ENCODE assay signal across 14 cellular contexts in genomic region chr7:117375380-117375779, GRCh38. TPM values are rescaled to one million over a fixed set of nuclear protein-coding genes. Genes with fewer than 3 reads are reported as not detected.
DNase-seq lines count a peak whose midpoint lies in the region; ATAC-seq and FAIRE-seq lines count a peak whose summit lies in the region.
"Had no signal": no experiment of that assay in that cellular context is flagged by ENCODE, and none has a peak within 500 bp of the region (broad histone marks: within the 10 kb centered on the region; RNA-seq: fewer than 3 reads in every experiment).

No MANE protein-coding gene starts in this region.

- DNase-seq in GM23248 (peak; percentile 20), RKO (ENCODE audit: low spot score) (peak; percentile 31), renal cortical epithelial cell (ENCODE audit: low read depth) (peak; percentile 8), HCEC 1CT (no peak), midbrain (lab: John Stamatoyannopoulos, UW) (no peak)
- DNase-seq: activated CD8-positive, alpha-beta T cell treated with anti-CD3 and anti-CD28 coated beads, Interleukin-2, amount 10 ng/mL, durations not matched to agents 7 days and 5 days; activated gamma-delta T cell; NCI-H146; NCI-H446 treated with DMSO at 0.1 percent for 48 hours; stimulated activated CD4-positive, alpha-beta T cell treated with anti-CD3 and anti-CD28 coated beads, Interleukin-12 subunit alpha, Interleukin-12 subunit beta, amount 100 ng/mL, for 4 hours had no signal

- no peaks in the 10 kb centered on the region for H4K20me1 ChIP-seq in GM23248 (ENCODE audit: insufficient read depth)

- H3K4me2 ChIP-seq in GM23248 (ENCODE audit: unreplicated experiment), result no peak overlapping the region

- no peak overlapping the region for H3K9ac ChIP-seq in GM23248

- in situ Hi-C loops in GM23248 (cut with MboI), result no loop called here

- no peak for ATAC-seq in HG02610 (IDR thresholded peaks at IDR 0.05; ENCODE audit: unreplicated experiment)
- ATAC-seq: activated CD8-positive, alpha-beta T cell treated with anti-CD3 and anti-CD28 coated beads, Interleukin-2, amount 10 ng/mL, durations not matched to agents 7 days and 5 days had no signal

- H3F3A ChIP-seq in GM23248 (ENCODE audit: insufficient read depth), result no peaks in the 10 kb centered on the region

- no peak overlapping the region for H3K4me3 ChIP-seq in GM23248
- H3K4me3 ChIP-seq: suprapubic skin had no signal

- H2AFZ ChIP-seq in GM23248, result no peak overlapping the region

- 58% methylated on average over 2 of the region's 2 CpGs for WGBS in GM23248 (ENCODE audit: low coverage in 1 of 2, low lambda C conversion rate in 2 of 2, missing lambda C conversion rate in 2 of 2), 2 experiments

- no peaks in the 10 kb centered on the region for H3K27me3 ChIP-seq in GM23248 (replicated peaks; ENCODE audit: insufficient read depth)
- H3K27me3 ChIP-seq: neutrophil, suprapubic skin had no signal

- no peaks in the 10 kb centered on the region for H3K9me3 ChIP-seq in GM23248 (ENCODE audit: low read depth)
- H3K9me3 ChIP-seq: neutrophil, suprapubic skin had no signal

- H3K9me2 ChIP-seq in GM23248 (ENCODE audit: insufficient read depth), result no peaks in the 10 kb centered on the region

- no peaks in the 10 kb centered on the region for H3K4me1 ChIP-seq in GM23248 (ENCODE audit: insufficient read depth)
- H3K4me1 ChIP-seq: suprapubic skin had no signal

- H3K27ac ChIP-seq in GM23248, result no peak overlapping the region
- H3K27ac ChIP-seq: neutrophil, suprapubic skin had no signal

- no peaks in the 10 kb centered on the region for H3K36me3 ChIP-seq in GM23248 (ENCODE audit: low read depth)
- H3K36me3 ChIP-seq: neutrophil, suprapubic skin had no signal

- FAIRE-seq in endometrium (lab: Jason Lieb, UNC), result peak; percentile 64

- no peaks in the 10 kb centered on the region for H3K79me2 ChIP-seq in GM23248 (ENCODE audit: insufficient read depth)

RNA-seq across cellular contexts. Expression of gene ASZ1, which starts 51.9 kb away (rescaled TPM):
- total RNA-seq in GM23248 (2014; rRNA removed; shearing (Covaris generic)), result not detected in 2 replicates
- polyA plus RNA-seq in GM23248 (2016; fragmentation: Nextera tagmentation; extraction: Ambion mirVana), result not detected in 2 replicates
- not detected in 2 replicates for total RNA-seq in renal cortical epithelial cell
- total RNA-seq: activated CD8-positive, alpha-beta T cell treated with anti-CD3 and anti-CD28 coated beads, Interleukin-2, amount 10 ng/mL, durations not matched to agents 7 days and 5 days; suprapubic skin had no signal

RNA-seq across cellular contexts. Expression of gene WNT2, which starts 52.5 kb away (rescaled TPM):
- 1.3 and 11.4 TPM in 2 replicates for total RNA-seq in GM23248 (2014; rRNA removed; shearing (Covaris generic))
- polyA plus RNA-seq in GM23248 (2016; fragmentation: Nextera tagmentation; extraction: Ambion mirVana), result 2.6 and 2.8 TPM in 2 replicates
- total RNA-seq in renal cortical epithelial cell, result 0.35 TPM in 1 of 2 replicates, not detected in the other
- total RNA-seq: activated CD8-positive, alpha-beta T cell treated with anti-CD3 and anti-CD28 coated beads, Interleukin-2, amount 10 ng/mL, durations not matched to agents 7 days and 5 days had no signal

Comparison
In these comparisons a context has a peak if more than half of its experiments do, and no peak if none do; other contexts are left out.
1. DNase-seq: peak in GM23248 (single experiment), RKO (single experiment) and renal cortical epithelial cell (single experiment); none in HCEC 1CT (single experiment) and midbrain (single experiment).